In genomic region chr16:50567651-50568050, GRCh38 we compare ENCODE assay signal across 19 cellular contexts. TPM values are rescaled to one million over a fixed set of nuclear protein-coding genes. Genes with fewer than 3 reads are reported as not detected.
"Had no signal": no experiment of that assay in that cellular context is flagged by ENCODE, and none has a peak within 500 bp of the region (broad histone marks: within the 10 kb centered on the region; RNA-seq: fewer than 3 reads in every experiment).

No MANE protein-coding gene starts in this region.

- H2AFZ ChIP-seq: parathyroid adenoma had no signal

- H3K9me3 Mint-ChIP-seq: activated CD4-positive, alpha-beta memory T cell treated with anti-CD3 and anti-CD28 coated beads, Interleukin-2, amount 10 ng/mL, durations not matched to agents 7 days and 5 days; activated T-cell treated with anti-CD3 and anti-CD28 coated beads, Interleukin-2, amount 50 U/mL, for 24 hours; effector memory CD8-positive, alpha-beta T cell; naive B cell; stimulated activated naive CD8-positive, alpha-beta T cell treated with anti-CD3 and anti-CD28 coated beads, Interleukin-15, Interleukin-2, amounts not matched to agents 100 ng/mL and 50 ng/mL, for 24 hours had no signal

- H3K36me3 ChIP-seq: brain microvascular endothelial cell, neutrophil, suprapubic skin had no signal

- H3K4me1 Mint-ChIP-seq: activated CD4-positive, alpha-beta memory T cell treated with anti-CD3 and anti-CD28 coated beads, Interleukin-2, amount 10 ng/mL, durations not matched to agents 7 days and 5 days had no signal

- FAIRE-seq: islet of Langerhans had no signal

- H3K27ac ChIP-seq: brain microvascular endothelial cell, epithelial cell of prostate, neutrophil, parathyroid adenoma, suprapubic skin had no signal

- H3K9ac ChIP-seq: parathyroid adenoma had no signal

- H3K4me1 ChIP-seq: parathyroid adenoma, suprapubic skin had no signal

- H3K36me3 Mint-ChIP-seq: activated naive CD8-positive, alpha-beta T cell; naive B cell had no signal

- H3K27me3 Mint-ChIP-seq: activated CD4-positive, alpha-beta memory T cell treated with anti-CD3 and anti-CD28 coated beads, Interleukin-2, amount 10 ng/mL, durations not matched to agents 7 days and 5 days; activated CD4-positive, alpha-beta T cell treated with anti-CD3 and anti-CD28 coated beads for 36 hours; activated naive CD8-positive, alpha-beta T cell; activated T-cell treated with anti-CD3 and anti-CD28 coated beads, Interleukin-2, amount 50 U/mL, for 24 hours; stimulated activated naive CD8-positive, alpha-beta T cell treated with anti-CD3 and anti-CD28 coated beads, Interleukin-15, Interleukin-2, amounts not matched to agents 100 ng/mL and 50 ng/mL, for 24 hours; T-helper 17 cell had no signal

- H3K27me3 ChIP-seq: brain microvascular endothelial cell, neutrophil, suprapubic skin had no signal

- H3K27ac Mint-ChIP-seq: activated CD4-positive, alpha-beta memory T cell treated with anti-CD3 and anti-CD28 coated beads, Interleukin-2, amount 10 ng/mL, durations not matched to agents 7 days and 5 days; activated CD4-positive, alpha-beta T cell treated with anti-CD3 and anti-CD28 coated beads for 36 hours; activated naive CD8-positive, alpha-beta T cell; activated T-cell treated with anti-CD3 and anti-CD28 coated beads, Interleukin-2, amount 50 U/mL, for 24 hours; effector memory CD8-positive, alpha-beta T cell; stimulated activated naive CD8-positive, alpha-beta T cell treated with anti-CD3 and anti-CD28 coated beads, Interleukin-15, Interleukin-2, amounts not matched to agents 100 ng/mL and 50 ng/mL, for 24 hours; T-helper 17 cell had no signal

- H3K4me3 Mint-ChIP-seq: activated CD4-positive, alpha-beta memory T cell treated with anti-CD3 and anti-CD28 coated beads, Interleukin-2, amount 10 ng/mL, durations not matched to agents 7 days and 5 days; activated CD4-positive, alpha-beta T cell treated with anti-CD3 and anti-CD28 coated beads for 36 hours; activated naive CD8-positive, alpha-beta T cell; activated T-cell treated with anti-CD3 and anti-CD28 coated beads, Interleukin-2, amount 50 U/mL, for 24 hours; effector memory CD8-positive, alpha-beta T cell; stimulated activated naive CD8-positive, alpha-beta T cell treated with anti-CD3 and anti-CD28 coated beads, Interleukin-15, Interleukin-2, amounts not matched to agents 100 ng/mL and 50 ng/mL, for 24 hours; T-helper 17 cell had no signal

- H3K4me3 ChIP-seq: skin epidermis, suprapubic skin had no signal

- H3K79me2 ChIP-seq: parathyroid adenoma had no signal

- H3K9me3 ChIP-seq: neutrophil, suprapubic skin had no signal

- ATAC-seq: activated CD4-positive, alpha-beta T cell treated with anti-CD3 and anti-CD28 coated beads for 36 hours; effector memory CD8-positive, alpha-beta T cell; T-helper 17 cell had no signal

- DNase-seq: activated CD4-positive, alpha-beta memory T cell treated with anti-CD3 and anti-CD28 coated beads, Interleukin-2, amount 10 ng/mL, durations not matched to agents 7 days and 5 days; activated CD4-positive, alpha-beta T cell treated with anti-CD3 and anti-CD28 coated beads for 36 hours; activated effector memory CD4-positive, alpha-beta T cell treated with Interleukin-2 at 50 U/mL for 16 hours; activated T-cell treated with anti-CD3 and anti-CD28 coated beads, Interleukin-2, amount 50 U/mL, for 24 hours; amniotic stem cell; brain microvascular endothelial cell; cerebellar nuclear complex; dermis blood vessel endothelial cell; effector memory CD8-positive, alpha-beta T cell; naive B cell; T-helper 17 cell had no signal

RNA-seq across cellular contexts. Expression of gene NKD1, which starts 19.5 kb away (rescaled TPM):
- total RNA-seq: dermis blood vessel endothelial cell had no signal
